2 cellular contexts compared by ENCODE assay signal in genomic region chr2:69296421-69296820, GRCh38.
TF ChIP-seq lines count a peak whose summit lies in the region.

No MANE protein-coding gene starts in this region.

TF ChIP-seq in HEK293, 187 proteins besides CTCF, POLR2A, EP300 and RAD21:
- TF ChIP-seq KLF16 (tag by site-specific recombination; IDR thresholded peaks at IDR 0.05), result no peak
- TF ChIP-seq, protein P1, sequence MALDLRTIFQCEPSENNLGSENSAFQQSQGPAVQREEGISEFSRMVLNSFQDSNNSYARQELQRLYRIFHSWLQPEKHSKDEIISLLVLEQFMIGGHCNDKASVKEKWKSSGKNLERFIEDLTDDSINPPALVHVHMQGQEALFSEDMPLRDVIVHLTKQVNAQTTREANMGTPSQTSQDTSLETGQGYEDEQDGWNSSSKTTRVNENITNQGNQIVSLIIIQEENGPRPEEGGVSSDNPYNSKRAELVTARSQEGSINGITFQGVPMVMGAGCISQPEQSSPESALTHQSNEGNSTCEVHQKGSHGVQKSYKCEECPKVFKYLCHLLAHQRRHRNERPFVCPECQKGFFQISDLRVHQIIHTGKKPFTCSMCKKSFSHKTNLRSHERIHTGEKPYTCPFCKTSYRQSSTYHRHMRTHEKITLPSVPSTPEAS (tag by site-specific recombination; IDR thresholded peaks at IDR 0.05), result peak; percentile 81
- TF ChIP-seq ZNF274 (IDR thresholded peaks at IDR 0.05; ENCODE audit: low read length), result no peak
- TF ChIP-seq ZNF274 (tag by site-specific recombination; IDR thresholded peaks at IDR 0.05; ENCODE audit: borderline replicate concordance), result no peak

TF ChIP-seq in IMR-90, 13 proteins besides CTCF, POLR2A, EP300 and RAD21:
- no peak for TF ChIP-seq RCOR1 (IDR thresholded peaks at IDR 0.05; ENCODE audit: insufficient replicate concordance, low read length)
- no peak for TF ChIP-seq CHD1 (IDR thresholded peaks at IDR 0.05; ENCODE audit: low read depth, low read length)
- TF ChIP-seq RFX5 (IDR thresholded peaks at IDR 0.05; ENCODE audit: low read depth, low read length), result no peak
- no peak for TF ChIP-seq SMC3 (IDR thresholded peaks at IDR 0.05; ENCODE audit: low read depth, low read length)
- TF ChIP-seq ELK1 (IDR thresholded peaks at IDR 0.05; ENCODE audit: borderline replicate concordance, low read depth, low read length), result no peak
- no peak for TF ChIP-seq FOS (IDR thresholded peaks at IDR 0.05; ENCODE audit: low read depth, low read length)
- TF ChIP-seq CEBPB (IDR thresholded peaks at IDR 0.05; ENCODE audit: low read depth, low read length), result no peak
- no peak for TF ChIP-seq MXI1 (IDR thresholded peaks at IDR 0.05; ENCODE audit: borderline replicate concordance, low read depth, low read length)
- TF ChIP-seq, protein P2, sequence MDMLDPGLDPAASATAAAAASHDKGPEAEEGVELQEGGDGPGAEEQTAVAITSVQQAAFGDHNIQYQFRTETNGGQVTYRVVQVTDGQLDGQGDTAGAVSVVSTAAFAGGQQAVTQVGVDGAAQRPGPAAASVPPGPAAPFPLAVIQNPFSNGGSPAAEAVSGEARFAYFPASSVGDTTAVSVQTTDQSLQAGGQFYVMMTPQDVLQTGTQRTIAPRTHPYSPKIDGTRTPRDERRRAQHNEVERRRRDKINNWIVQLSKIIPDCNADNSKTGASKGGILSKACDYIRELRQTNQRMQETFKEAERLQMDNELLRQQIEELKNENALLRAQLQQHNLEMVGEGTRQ (IDR thresholded peaks at IDR 0.05; ENCODE audit: low read depth, low read length), result no peak
TF ChIP-seq in IMR-90: peak in this region for 0.
